8 cellular contexts compared by ENCODE assay signal in genomic region chr11:111926505-111927391, GRCh38. TPM values are rescaled to one million over a fixed set of nuclear protein-coding genes. Genes with fewer than 3 reads are reported as not detected.
A peak's percentile ranks its signal among the peaks of the same experiment; 100 is the strongest.
DNase-seq lines count a peak whose midpoint lies in the region; ATAC-seq, FAIRE-seq and TF ChIP-seq lines count a peak whose summit lies in the region.

No MANE protein-coding gene starts in this region.

- H3K4me2 ChIP-seq in mesendoderm (ENCODE audit: low read length) = peak overlapping the region; percentile 67

- DNase-seq in Caco-2 (peak; percentile 99 to 100), HTR-8/SVneo (ENCODE audit: insufficient read length, low spot score) (peak; percentile 99), NOMO-1 treated with DMSO at 0.1 percent for 48 hours (lab: John Stamatoyannopoulos, UW; ENCODE audit: unreplicated experiment) (peak; percentile 96), mesendoderm (peak; percentile 99)
- peak; percentile 97 for DNase-seq in activated CD8-positive, alpha-beta memory T cell treated with anti-CD3 and anti-CD28 coated beads, Interleukin-2, amount 10 ng/mL, durations not matched to agents 7 days and 5 days
- peak; percentile 92 for DNase-seq in stimulated activated CD8-positive, alpha-beta memory T cell treated with anti-CD3 and anti-CD28 coated beads, Interleukin-12 subunit alpha, Interleukin-12 subunit beta, amount 100 ng/mL, for 4 hours (ENCODE audit: low read depth)

- no peak overlapping the region for H4K5ac ChIP-seq in mesendoderm (ENCODE audit: low read length)

- peak overlapping the region; percentile 78 for H3K4me3 Mint-ChIP-seq in Caco-2 (ENCODE audit: unreplicated experiment)
- H3K4me3 Mint-ChIP-seq in activated CD8-positive, alpha-beta memory T cell treated with anti-CD3 and anti-CD28 coated beads, Interleukin-2, amount 10 ng/mL, durations not matched to agents 7 days and 5 days = peak overlapping the region; percentile 81

- H3K36me3 ChIP-seq in Caco-2 (ENCODE audit: control insufficient read depth, insufficient read depth, low read length) (no peaks in the 10 kb centered on the region; the same call in 1 of the 2 replicates), endocrine pancreas (ENCODE audit: control insufficient read depth, insufficient read depth, low read length) (no peaks in the 10 kb centered on the region), mesendoderm (ENCODE audit: control insufficient read depth, insufficient read depth, low read length) (no peaks in the 10 kb centered on the region)

- H2AK5ac ChIP-seq in mesendoderm (ENCODE audit: low read length) = no peak overlapping the region

- intact Hi-C loops in Caco-2 (cut with micrococcal nuclease; ENCODE audit: unreplicated experiment) = loop anchor here (1.0 to 5.0 kb wide), 8 partner anchors 8 to 324 kb away; partner anchors contain the start of genes ALG9, C11orf52, CFAP68 and DLAT

- no peaks in the 10 kb centered on the region for H3K79me2 ChIP-seq in mesendoderm (ENCODE audit: control insufficient read depth, insufficient read depth, low read length)

- H3K56ac ChIP-seq in mesendoderm (ENCODE audit: low read length) = peak overlapping the region; percentile 77

- no peak overlapping the region for H3K18ac ChIP-seq in mesendoderm (ENCODE audit: low read length)

- no CpG with 5 or more reads among the region's 47 CpGs for WGBS in mesendoderm (ENCODE audit: extremely low coverage, insufficient coverage, low lambda C conversion rate)

- peak overlapping the region; percentile 30 for H3K4me3 ChIP-seq in Caco-2 (ENCODE audit: low read depth, low read length)
- H3K4me3 ChIP-seq in endocrine pancreas (ENCODE audit: control insufficient read depth, insufficient read depth, low read length) = peak overlapping the region; percentile 46
- peak overlapping the region; percentile 13 for H3K4me3 ChIP-seq in mesendoderm (ENCODE audit: low read length)

- H3K4me1 Mint-ChIP-seq in Caco-2 (ENCODE audit: low read depth, unreplicated experiment) = peaks cover 39% of the 10 kb centered on the region
- H3K4me1 Mint-ChIP-seq in activated CD8-positive, alpha-beta memory T cell treated with anti-CD3 and anti-CD28 coated beads, Interleukin-2, amount 10 ng/mL, durations not matched to agents 7 days and 5 days = peaks cover 23% of the 10 kb centered on the region

- H3K9me3 Mint-ChIP-seq in Caco-2 (ENCODE audit: unreplicated experiment) = no peaks in the 10 kb centered on the region
- no peaks in the 10 kb centered on the region for H3K9me3 Mint-ChIP-seq in activated CD8-positive, alpha-beta memory T cell treated with anti-CD3 and anti-CD28 coated beads, Interleukin-2, amount 10 ng/mL, durations not matched to agents 7 days and 5 days (ENCODE audit: low read depth)

- H3K4ac ChIP-seq in mesendoderm (ENCODE audit: low read depth, low read length) = peak overlapping the region; percentile 60

- H3K9me3 ChIP-seq in Caco-2 (no peaks in the 10 kb centered on the region), endocrine pancreas (ENCODE audit: control insufficient read depth, low read length) (no peaks in the 10 kb centered on the region)

- no peaks in the 10 kb centered on the region for H3K27me3 Mint-ChIP-seq in Caco-2 (ENCODE audit: insufficient read depth, unreplicated experiment)
- peaks cover 4% of the 10 kb centered on the region for H3K27me3 Mint-ChIP-seq in activated CD8-positive, alpha-beta memory T cell treated with anti-CD3 and anti-CD28 coated beads, Interleukin-2, amount 10 ng/mL, durations not matched to agents 7 days and 5 days

- H4K8ac ChIP-seq in mesendoderm (ENCODE audit: low read depth, low read length) = peak overlapping the region; percentile 14

- H3K27me3 ChIP-seq in Caco-2 (replicated peaks; ENCODE audit: control insufficient read depth, insufficient read depth, low read length) (no peaks in the 10 kb centered on the region), endocrine pancreas (ENCODE audit: control insufficient read depth, insufficient read depth, low read length) (no peaks in the 10 kb centered on the region), mesendoderm (ENCODE audit: insufficient read depth, low read length, poor library complexity) (no peaks in the 10 kb centered on the region)

- peak overlapping the region; percentile 96 for H3K27ac Mint-ChIP-seq in Caco-2 (ENCODE audit: unreplicated experiment)
- peak overlapping the region; percentile 89 for H3K27ac Mint-ChIP-seq in activated CD8-positive, alpha-beta memory T cell treated with anti-CD3 and anti-CD28 coated beads, Interleukin-2, amount 10 ng/mL, durations not matched to agents 7 days and 5 days

- H3K27ac ChIP-seq in mesendoderm (ENCODE audit: low read depth, low read length) = no peak overlapping the region

- BruUV-seq in Caco-2 (replicated peaks; lab: Mats Ljungman, UMichigan) = no TSS peak

- FAIRE-seq in HTR-8/SVneo (lab: Jason Lieb, UNC) = peak; percentile 97

- peaks cover 14% of the 10 kb centered on the region for H3K36me3 Mint-ChIP-seq in Caco-2 (ENCODE audit: insufficient read depth, unreplicated experiment)
- H3K36me3 Mint-ChIP-seq in activated CD8-positive, alpha-beta memory T cell treated with anti-CD3 and anti-CD28 coated beads, Interleukin-2, amount 10 ng/mL, durations not matched to agents 7 days and 5 days = no peaks in the 10 kb centered on the region

- no peak overlapping the region for H2BK15ac ChIP-seq in mesendoderm (replicated peaks; ENCODE audit: low read depth)

- H3K4me1 ChIP-seq in Caco-2 (peaks cover 21% of the 10 kb centered on the region), endocrine pancreas (ENCODE audit: control insufficient read depth, insufficient read depth, low read length) (no peaks in the 10 kb centered on the region), mesendoderm (ENCODE audit: control insufficient read depth, low read depth, low read length) (peaks cover 2% of the 10 kb centered on the region)

- no peak overlapping the region for H2BK5ac ChIP-seq in mesendoderm (ENCODE audit: low read length)

- no peaks in the 10 kb centered on the region for H3K79me1 ChIP-seq in mesendoderm (ENCODE audit: low read length)

- POLR2A ChIA-PET in Caco-2 (lab: Charles Lee) = interaction anchor here (0.6 to 1.9 kb wide), 17 partner anchors 8 to 1516 kb away, joined by 3 to 38 read pairs (median 4); partner anchors contain the start of genes ALG9, C11orf52, CRYAB and DIXDC1

- H3K9ac ChIP-seq in endocrine pancreas (ENCODE audit: control insufficient read depth, insufficient read depth, low read length) = no peak overlapping the region
- peak overlapping the region; percentile 62 for H3K9ac ChIP-seq in mesendoderm (ENCODE audit: low read length)

- CTCF ChIA-PET in Caco-2 (lab: Charles Lee) = interaction anchor here (0.6 to 1.9 kb wide), 28 partner anchors 8 to 417 kb away, joined by 3 to 53 read pairs (median 4); partner anchors contain the start of genes ALG9, C11orf52, DIXDC1 and DLAT
- CTCF ChIA-PET in activated CD8-positive, alpha-beta memory T cell treated with anti-CD3 and anti-CD28 coated beads, Interleukin-2, amount 10 ng/mL, durations not matched to agents 7 days and 5 days (lab: Charles Lee) = interaction anchor here (0.8 to 3.6 kb wide), 13 partner anchors 9 to 481 kb away, joined by 3 to 21 read pairs (median 7); partner anchors contain the start of gene ALG9

- H3K23ac ChIP-seq in mesendoderm (ENCODE audit: low read length) = no peak overlapping the region

- ATAC-seq in GM21381 (IDR thresholded peaks at IDR 0.05; ENCODE audit: unreplicated experiment) = peak; percentile 92
- peak; percentile 94 for ATAC-seq in activated CD8-positive, alpha-beta memory T cell treated with anti-CD3 and anti-CD28 coated beads, Interleukin-2, amount 10 ng/mL, durations not matched to agents 7 days and 5 days

- no peak overlapping the region for H2BK120ac ChIP-seq in mesendoderm (ENCODE audit: low read depth, low read length)

- TF ChIP-seq CTCF in Caco-2 (IDR thresholded peaks at IDR 0.05; ENCODE audit: insufficient read depth in 1 of 2, low read depth in 1 of 2, low read length in 1 of 2, severe bottlenecking in 1 of 2, unreplicated experiment in 1 of 2) = no peak

RNA-seq across cellular contexts. Expression of gene C11orf52, which starts 8.0 kb away (rescaled TPM):
- 14.4 and 14.8 TPM in 2 replicates for total RNA-seq in Caco-2 (2022)
- total RNA-seq in activated CD8-positive, alpha-beta memory T cell treated with anti-CD3 and anti-CD28 coated beads, Interleukin-2, amount 10 ng/mL, durations not matched to agents 7 days and 5 days = not detected
- polyA plus RNA-seq in mesendoderm (2013, experiment 1 of 2) = 1.3 TPM
- 1.5 TPM for polyA plus RNA-seq in mesendoderm (2013, experiment 2 of 2)

RNA-seq across cellular contexts. Expression of gene DIXDC1, which starts 10.4 kb away (rescaled TPM):
- total RNA-seq in Caco-2 (2022) = 4.9 and 6.4 TPM in 2 replicates
- total RNA-seq in activated CD8-positive, alpha-beta memory T cell treated with anti-CD3 and anti-CD28 coated beads, Interleukin-2, amount 10 ng/mL, durations not matched to agents 7 days and 5 days = 10 to 100 TPM in 1 of 2 experiments, 1 to 10 TPM in 1; 9.0 to 10.3 TPM
- polyA plus RNA-seq in mesendoderm (2013, experiment 1 of 2) = 3.7 TPM
- 3.9 TPM for polyA plus RNA-seq in mesendoderm (2013, experiment 2 of 2)

RNA-seq across cellular contexts. Expression of gene HSPB2, which starts 14.2 kb away (rescaled TPM):
- not detected in 2 replicates for total RNA-seq in Caco-2 (2022)
- total RNA-seq in activated CD8-positive, alpha-beta memory T cell treated with anti-CD3 and anti-CD28 coated beads, Interleukin-2, amount 10 ng/mL, durations not matched to agents 7 days and 5 days = not detected
- polyA plus RNA-seq in mesendoderm (2013, experiment 1 of 2) = 0.56 TPM
- 0.53 TPM for polyA plus RNA-seq in mesendoderm (2013, experiment 2 of 2)

RNA-seq across cellular contexts. Expression of gene CRYAB, which starts 15.2 kb away (rescaled TPM):
- total RNA-seq in Caco-2 (2022) = 1.1 and 1.9 TPM in 2 replicates
- not detected for total RNA-seq in activated CD8-positive, alpha-beta memory T cell treated with anti-CD3 and anti-CD28 coated beads, Interleukin-2, amount 10 ng/mL, durations not matched to agents 7 days and 5 days
- polyA plus RNA-seq in mesendoderm (2013, experiment 1 of 2) = 3.4 TPM
- 4.2 TPM for polyA plus RNA-seq in mesendoderm (2013, experiment 2 of 2)

RNA-seq across cellular contexts. Expression of gene CFAP68, which starts 47.4 kb away (rescaled TPM):
- 69.8 and 71.4 TPM in 2 replicates for total RNA-seq in Caco-2 (2022)
- total RNA-seq in activated CD8-positive, alpha-beta memory T cell treated with anti-CD3 and anti-CD28 coated beads, Interleukin-2, amount 10 ng/mL, durations not matched to agents 7 days and 5 days = 10 to 100 TPM; 16.4 to 20.4 TPM
- polyA plus RNA-seq in mesendoderm (2013, experiment 1 of 2) = 22.5 TPM
- 24.1 TPM for polyA plus RNA-seq in mesendoderm (2013, experiment 2 of 2)

Comparison
In these comparisons a context has a peak if more than half of its experiments do, and no peak if none do; other contexts are left out.
1. RNA of gene C11orf52, which starts 8.0 kb away (total RNA-seq): 14.4 to 14.8 TPM in Caco-2; not detected in activated CD8-positive, alpha-beta memory T cell treated with anti-CD3 and anti-CD28 coated beads, Interleukin-2, amount 10 ng/mL, durations not matched to agents 7 days and 5 days; every median in the first group is over 10 times any median in the second.
2. Peak in every context shown above with its lines, with median percentiles within 50 percentile points of each other: DNase-seq and H3K4me3 ChIP-seq.